ENCODE assay signal across 34 cellular contexts in genomic region chr12:57534250-57534649, GRCh38.
"Had no signal": no experiment of that assay in that cellular context is flagged by ENCODE, and none has a peak within 500 bp of the region (broad histone marks: within the 10 kb centered on the region; RNA-seq: fewer than 3 reads in every experiment).

No MANE protein-coding gene starts in this region.

- H3K4me1 Mint-ChIP-seq: activated CD8-positive, alpha-beta memory T cell treated with anti-CD3 and anti-CD28 coated beads, Interleukin-2, amount 10 ng/mL, durations not matched to agents 7 days and 5 days; activated naive CD8-positive, alpha-beta T cell treated with anti-CD3 and anti-CD28 coated beads, Interleukin-2, amount 50 U/mL, for 24 hours had no signal

- H3K27me3 ChIP-seq: adrenal gland, body of pancreas, heart right ventricle, hepatocyte had no signal

- H3K27me3 Mint-ChIP-seq: activated CD4-positive, alpha-beta memory T cell treated with anti-CD3 and anti-CD28 coated beads for 36 hours; activated CD4-positive, alpha-beta T cell treated with anti-CD3 and anti-CD28 coated beads for 36 hours; activated CD4-positive, alpha-beta T cell treated with anti-CD3 and anti-CD28 coated beads, Interleukin-2, amount 10 ng/mL, durations not matched to agents 24 days and 14 days; activated CD8-positive, alpha-beta memory T cell treated with anti-CD3 and anti-CD28 coated beads, Interleukin-2, amount 10 ng/mL, durations not matched to agents 7 days and 5 days; activated naive CD4-positive, alpha-beta T cell treated with anti-CD3 and anti-CD28 coated beads, Interleukin-2, amount 50 U/mL, for 24 hours; activated naive CD8-positive, alpha-beta T cell treated with anti-CD3 and anti-CD28 coated beads for 36 hours; activated naive CD8-positive, alpha-beta T cell treated with anti-CD3 and anti-CD28 coated beads, Interleukin-2, amount 50 U/mL, for 24 hours; effector memory CD8-positive, alpha-beta T cell had no signal

- DNase-seq: activated CD4-positive, alpha-beta memory T cell treated with anti-CD3 and anti-CD28 coated beads for 36 hours; activated CD4-positive, alpha-beta T cell treated with anti-CD3 and anti-CD28 coated beads for 36 hours; activated CD4-positive, alpha-beta T cell treated with anti-CD3 and anti-CD28 coated beads, Interleukin-2, amount 10 ng/mL, durations not matched to agents 24 days and 14 days; activated CD4-positive, CD25-positive, alpha-beta regulatory T cell; activated CD4-positive, CD25-positive, alpha-beta regulatory T cell treated with anti-CD3 and anti-CD28 coated beads, Interleukin-2, amount 50 U/mL, for 72 hours; activated CD8-positive, alpha-beta memory T cell treated with anti-CD3 and anti-CD28 coated beads, Interleukin-2, amount 10 ng/mL, durations not matched to agents 7 days and 5 days; activated CD8-positive, alpha-beta memory T cell treated with anti-CD3 and anti-CD28 coated beads, Interleukin-2, amount 50 U/mL, for 4 hours; activated CD8-positive, alpha-beta T cell treated with anti-CD3 and anti-CD28 coated beads, Interleukin-2, amount 10 ng/mL, durations not matched to agents 7 days and 5 days; activated gamma-delta T cell; activated naive CD4-positive, alpha-beta T cell treated with Interleukin-2 at 50 U/mL for 16 hours; activated naive CD8-positive, alpha-beta T cell treated with anti-CD3 and anti-CD28 coated beads for 36 hours; activated naive CD8-positive, alpha-beta T cell treated with anti-CD3 and anti-CD28 coated beads, Interleukin-2, amount 50 U/mL, for 24 hours; activated T-cell treated with anti-CD3 and anti-CD28 coated beads for 4 hours; activated T-cell treated with anti-CD3 and anti-CD28 coated beads, Interleukin-2, amount 50 U/mL, for 48 hours; adrenal gland; amygdala; aorta; body of pancreas; caudate nucleus; cortex of kidney; dermis blood vessel endothelial cell; effector CD4-positive, alpha-beta T cell; effector memory CD8-positive, alpha-beta T cell; foreskin fibroblast; heart right ventricle; T-helper 2 cell had no signal

- H3K4me3 ChIP-seq: adrenal gland, body of pancreas, heart right ventricle, hepatocyte had no signal

- H3K4me3 Mint-ChIP-seq: activated CD4-positive, alpha-beta memory T cell treated with anti-CD3 and anti-CD28 coated beads for 36 hours; activated CD4-positive, alpha-beta T cell treated with anti-CD3 and anti-CD28 coated beads for 36 hours; activated CD4-positive, alpha-beta T cell treated with anti-CD3 and anti-CD28 coated beads, Interleukin-2, amount 10 ng/mL, durations not matched to agents 24 days and 14 days; activated CD8-positive, alpha-beta memory T cell treated with anti-CD3 and anti-CD28 coated beads, Interleukin-2, amount 10 ng/mL, durations not matched to agents 7 days and 5 days; activated CD8-positive, alpha-beta T cell treated with anti-CD3 and anti-CD28 coated beads, Interleukin-2, amount 10 ng/mL, durations not matched to agents 7 days and 5 days; activated naive CD4-positive, alpha-beta T cell treated with anti-CD3 and anti-CD28 coated beads, Interleukin-2, amount 50 U/mL, for 24 hours; activated naive CD8-positive, alpha-beta T cell treated with anti-CD3 and anti-CD28 coated beads for 36 hours; activated naive CD8-positive, alpha-beta T cell treated with anti-CD3 and anti-CD28 coated beads, Interleukin-2, amount 50 U/mL, for 24 hours; activated T-helper 1 cell treated with anti-CD3 and anti-CD28 coated beads, Interleukin-12 subunit alpha, Interleukin-12 subunit beta, Interleukin-2, Interleukin-4 antibody, amounts not matched to agents 30 ng/mL and 10 ng/mL and 1 ng/mL, durations not matched to agents 14 hours and 24 hours and 36 hours; effector memory CD8-positive, alpha-beta T cell had no signal

- H3K9me3 Mint-ChIP-seq: activated CD4-positive, alpha-beta memory T cell treated with anti-CD3 and anti-CD28 coated beads for 36 hours; activated CD4-positive, alpha-beta T cell treated with anti-CD3 and anti-CD28 coated beads, Interleukin-2, amount 10 ng/mL, durations not matched to agents 24 days and 14 days; activated naive CD4-positive, alpha-beta T cell treated with anti-CD3 and anti-CD28 coated beads, Interleukin-2, amount 50 U/mL, for 24 hours; activated naive CD8-positive, alpha-beta T cell treated with anti-CD3 and anti-CD28 coated beads for 36 hours; activated naive CD8-positive, alpha-beta T cell treated with anti-CD3 and anti-CD28 coated beads, Interleukin-2, amount 50 U/mL, for 24 hours; activated T-helper 1 cell treated with anti-CD3 and anti-CD28 coated beads, Interleukin-12 subunit alpha, Interleukin-12 subunit beta, Interleukin-2, Interleukin-4 antibody, amounts not matched to agents 30 ng/mL and 10 ng/mL and 1 ng/mL, durations not matched to agents 14 hours and 24 hours and 36 hours; effector memory CD8-positive, alpha-beta T cell had no signal

- ATAC-seq: activated CD4-positive, alpha-beta T cell treated with anti-CD3 and anti-CD28 coated beads for 36 hours; activated CD8-positive, alpha-beta memory T cell treated with anti-CD3 and anti-CD28 coated beads, Interleukin-2, amount 10 ng/mL, durations not matched to agents 7 days and 5 days; activated CD8-positive, alpha-beta T cell treated with anti-CD3 and anti-CD28 coated beads, Interleukin-2, amount 10 ng/mL, durations not matched to agents 7 days and 5 days; activated naive CD8-positive, alpha-beta T cell treated with anti-CD3 and anti-CD28 coated beads, Interleukin-2, amount 50 U/mL, for 24 hours; body of pancreas; effector memory CD8-positive, alpha-beta T cell; esophagus mucosa; heart right ventricle had no signal

- H3K27ac Mint-ChIP-seq: activated CD4-positive, alpha-beta memory T cell treated with anti-CD3 and anti-CD28 coated beads for 36 hours; activated CD4-positive, alpha-beta T cell treated with anti-CD3 and anti-CD28 coated beads for 36 hours; activated CD4-positive, alpha-beta T cell treated with anti-CD3 and anti-CD28 coated beads, Interleukin-2, amount 10 ng/mL, durations not matched to agents 24 days and 14 days; activated CD8-positive, alpha-beta memory T cell treated with anti-CD3 and anti-CD28 coated beads, Interleukin-2, amount 10 ng/mL, durations not matched to agents 7 days and 5 days; activated CD8-positive, alpha-beta T cell treated with anti-CD3 and anti-CD28 coated beads, Interleukin-2, amount 10 ng/mL, durations not matched to agents 7 days and 5 days; activated naive CD4-positive, alpha-beta T cell treated with anti-CD3 and anti-CD28 coated beads, Interleukin-2, amount 50 U/mL, for 24 hours; activated naive CD8-positive, alpha-beta T cell treated with anti-CD3 and anti-CD28 coated beads for 36 hours; activated naive CD8-positive, alpha-beta T cell treated with anti-CD3 and anti-CD28 coated beads, Interleukin-2, amount 50 U/mL, for 24 hours; activated T-helper 1 cell treated with anti-CD3 and anti-CD28 coated beads, Interleukin-12 subunit alpha, Interleukin-12 subunit beta, Interleukin-2, Interleukin-4 antibody, amounts not matched to agents 30 ng/mL and 10 ng/mL and 1 ng/mL, durations not matched to agents 14 hours and 24 hours and 36 hours had no signal

- H3K9me3 ChIP-seq: adrenal gland, body of pancreas, heart right ventricle had no signal

- H3K4me1 ChIP-seq: adrenal gland, body of pancreas had no signal

- FAIRE-seq: colon, endothelial cell of umbilical vein, frontal cortex had no signal

- H3K27ac ChIP-seq: adrenal gland, body of pancreas, epithelial cell of prostate, heart right ventricle, hepatocyte had no signal
